In the genomic region with DNA sequence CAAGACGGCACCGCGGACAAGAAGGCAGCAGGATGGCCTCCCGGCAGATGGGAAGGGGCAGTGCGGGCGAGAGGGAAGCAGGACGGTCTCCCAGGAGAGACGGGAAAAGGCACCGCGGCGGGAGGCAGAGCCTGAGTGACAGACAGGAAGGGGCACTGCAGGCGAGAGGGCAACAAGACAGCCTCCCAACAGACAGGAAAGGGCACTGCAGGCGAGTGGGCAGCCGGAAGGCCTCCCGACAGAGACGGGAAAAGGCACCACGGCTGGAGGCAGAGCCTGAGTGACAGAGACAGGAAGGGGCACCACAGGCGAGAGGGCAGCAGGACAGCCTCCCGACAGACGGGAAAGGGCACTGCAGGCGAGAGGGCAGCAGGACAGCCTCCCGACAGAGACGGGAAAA, we compare ENCODE assay signal across 16 cellular contexts. TPM values are rescaled to one million over a fixed set of nuclear protein-coding genes. Genes with fewer than 3 reads are reported as not detected.
DNase-seq lines count a peak whose midpoint lies in the region; ATAC-seq and TF ChIP-seq lines count a peak whose summit lies in the region.
"Had no signal": no experiment of that assay in that cellular context is flagged by ENCODE, and none has a peak within 500 bp of the region (broad histone marks: within the 10 kb centered on the region; RNA-seq: fewer than 3 reads in every experiment).

No MANE protein-coding gene starts in this region.

- no peak for ATAC-seq in natural killer cell
- ATAC-seq in natural killer cell treated with Interleukin-12 subunit alpha and Interleukin-12 subunit beta and Interleukin-15 and Interleukin-18, amount 100 ng/mL, for 72 hours, result no peak
- ATAC-seq in HG03175 (IDR thresholded peaks at IDR 0.05; ENCODE audit: unreplicated experiment), result no peak

- DNase-seq in T-helper 1 cell, result no peak
- DNase-seq in natural killer cell, result no peak
- no peak for DNase-seq in natural killer cell treated with Interleukin-12 subunit alpha and Interleukin-12 subunit beta and Interleukin-15 and Interleukin-18, amount 100 ng/mL, for 72 hours (ENCODE audit: low spot score)
- DNase-seq in immature natural killer cell, result no peak
- DNase-seq in T-helper 2 cell, result no peak
- no peak for DNase-seq in AML-193 (lab: John Stamatoyannopoulos, UW)
- DNase-seq: C1 segment of cervical spinal cord, DMS53, MV-4-11, NCI-H1417 treated with DMSO at 0.1 percent for 48 hours, NCI-H2029, NCI-H2171 treated with DMSO at 0.1 percent for 48 hours, Peyer's patch, Right ventricle myocardium superior had no signal

- H3K36me3 Mint-ChIP-seq in T-helper 1 cell treated with Interleukin-12 subunit alpha and Interleukin-12 subunit beta and Interleukin-4 antibody, amounts not matched to agents 30 μg/mL and 1 μg/mL, for 36 hours (ENCODE audit: low read depth), result peaks cover 42% of the 10 kb centered on the region
- peaks cover 30% of the 10 kb centered on the region for H3K36me3 Mint-ChIP-seq in natural killer cell
- peaks cover 11% of the 10 kb centered on the region for H3K36me3 Mint-ChIP-seq in natural killer cell treated with Interleukin-12 subunit alpha and Interleukin-12 subunit beta and Interleukin-15 and Interleukin-18, amount 100 ng/mL, for 72 hours
- H3K36me3 Mint-ChIP-seq in immature natural killer cell, result peaks cover 19 to 41% (median 26%) of the 10 kb centered on the region in 3 donors

- no peak for TF ChIP-seq CTCF in natural killer cell (IDR thresholded peaks at IDR 0.05)

- H3K9me3 Mint-ChIP-seq in T-helper 1 cell treated with Interleukin-12 subunit alpha and Interleukin-12 subunit beta and Interleukin-4 antibody, amounts not matched to agents 30 μg/mL and 1 μg/mL, for 36 hours, result no peaks in the 10 kb centered on the region
- no peaks in the 10 kb centered on the region for H3K9me3 Mint-ChIP-seq in natural killer cell
- H3K9me3 Mint-ChIP-seq in natural killer cell treated with Interleukin-12 subunit alpha and Interleukin-12 subunit beta and Interleukin-15 and Interleukin-18, amount 100 ng/mL, for 72 hours, result no peaks in the 10 kb centered on the region
- peaks cover 0 to 2% (median 0%) of the 10 kb centered on the region in 6 donors for H3K9me3 Mint-ChIP-seq in immature natural killer cell

- intact Hi-C loops in natural killer cell (cut with micrococcal nuclease), result no loop called here

- peaks cover 13% of the 10 kb centered on the region for H3K4me1 Mint-ChIP-seq in T-helper 1 cell treated with Interleukin-12 subunit alpha and Interleukin-12 subunit beta and Interleukin-4 antibody, amounts not matched to agents 30 μg/mL and 1 μg/mL, for 36 hours (ENCODE audit: low read depth)
- peaks cover 31 to 48% of the 10 kb centered on the region in 2 donors for H3K4me1 Mint-ChIP-seq in natural killer cell
- H3K4me1 Mint-ChIP-seq in natural killer cell treated with Interleukin-12 subunit alpha and Interleukin-12 subunit beta and Interleukin-15 and Interleukin-18, amount 100 ng/mL, for 72 hours (ENCODE audit: low read depth in 2 of 2), result peaks cover 5 to 22% of the 10 kb centered on the region in 2 donors
- peaks cover 29 to 65% of the 10 kb centered on the region in 2 donors for H3K4me1 Mint-ChIP-seq in immature natural killer cell

- H3K27me3 Mint-ChIP-seq in T-helper 1 cell treated with Interleukin-12 subunit alpha and Interleukin-12 subunit beta and Interleukin-4 antibody, amounts not matched to agents 30 μg/mL and 1 μg/mL, for 36 hours (ENCODE audit: low read depth), result no peaks in the 10 kb centered on the region
- no peaks in the 10 kb centered on the region for H3K27me3 Mint-ChIP-seq in natural killer cell (ENCODE audit: low read depth in 2 of 2)
- H3K27me3 Mint-ChIP-seq in natural killer cell treated with Interleukin-12 subunit alpha and Interleukin-12 subunit beta and Interleukin-15 and Interleukin-18, amount 100 ng/mL, for 72 hours, result no peaks in the 10 kb centered on the region
- peaks cover under 1 to 19% (median 9%) of the 10 kb centered on the region in 3 donors for H3K27me3 Mint-ChIP-seq in immature natural killer cell (ENCODE audit: low read depth in 3 of 3)

- H3K4me3 Mint-ChIP-seq in T-helper 1 cell treated with Interleukin-12 subunit alpha and Interleukin-12 subunit beta and Interleukin-4 antibody, amounts not matched to agents 30 μg/mL and 1 μg/mL, for 36 hours, result no peak overlapping the region
- peak overlapping the region; percentile 5 for H3K4me3 Mint-ChIP-seq in natural killer cell
- H3K4me3 Mint-ChIP-seq in natural killer cell treated with Interleukin-12 subunit alpha and Interleukin-12 subunit beta and Interleukin-15 and Interleukin-18, amount 100 ng/mL, for 72 hours, result no peak overlapping the region
- H3K4me3 Mint-ChIP-seq in immature natural killer cell, result peak overlapping the region in 2 of 5 donors; percentile 2 to 30

- peak overlapping the region; percentile 27 for H3K27ac Mint-ChIP-seq in T-helper 1 cell treated with Interleukin-12 subunit alpha and Interleukin-12 subunit beta and Interleukin-4 antibody, amounts not matched to agents 30 μg/mL and 1 μg/mL, for 36 hours
- peak overlapping the region; percentile 57 to 70 for H3K27ac Mint-ChIP-seq in natural killer cell
- no peak overlapping the region for H3K27ac Mint-ChIP-seq in natural killer cell treated with Interleukin-12 subunit alpha and Interleukin-12 subunit beta and Interleukin-15 and Interleukin-18, amount 100 ng/mL, for 72 hours
- peak overlapping the region in 5 of 6 donors; percentile 69 to 85 (median 73) for H3K27ac Mint-ChIP-seq in immature natural killer cell

RNA-seq across cellular contexts. Expression of a gene that starts 32.6 kb away (rescaled TPM):
- 100 to 1,000 TPM; 137 to 163 (median 160) TPM for total RNA-seq in natural killer cell
- 10 to 100 TPM; 24.4 to 31.8 TPM for total RNA-seq in natural killer cell treated with Interleukin-12 subunit alpha and Interleukin-12 subunit beta and Interleukin-15 and Interleukin-18, amount 100 ng/mL, for 72 hours
- polyA plus RNA-seq in immature natural killer cell, result 10 to 100 TPM; 70.1 to 95.7 (median 84.0) TPM

RNA-seq across cellular contexts. Expression of a gene that starts 59.7 kb away (rescaled TPM):
- total RNA-seq in natural killer cell, result 10 to 100 TPM; 19.9 to 25.5 (median 20.1) TPM
- 10 to 100 TPM; 11.8 to 13.2 TPM for total RNA-seq in natural killer cell treated with Interleukin-12 subunit alpha and Interleukin-12 subunit beta and Interleukin-15 and Interleukin-18, amount 100 ng/mL, for 72 hours
- polyA plus RNA-seq in immature natural killer cell, result 10 to 100 TPM in 2 of 3 donors, 1 to 10 TPM in 1; 2.8 to 29.8 (median 28.7) TPM

Comparison
In these comparisons a context has a peak if more than half of its experiments do, and no peak if none do; other contexts are left out.
1. H3K27ac Mint-ChIP-seq: peak in T-helper 1 cell treated with Interleukin-12 subunit alpha and Interleukin-12 subunit beta and Interleukin-4 antibody, amounts not matched to agents 30 μg/mL and 1 μg/mL, for 36 hours (single experiment), natural killer cell (2 of 2) and immature natural killer cell (5 of 6); none in natural killer cell treated with Interleukin-12 subunit alpha and Interleukin-12 subunit beta and Interleukin-15 and Interleukin-18, amount 100 ng/mL, for 72 hours (0 of 2).
2. RNA of a gene that starts 32.6 kb away (total RNA-seq): 137 to 163 TPM in natural killer cell; 24.4 to 31.8 TPM in natural killer cell treated with Interleukin-12 subunit alpha and Interleukin-12 subunit beta and Interleukin-15 and Interleukin-18, amount 100 ng/mL, for 72 hours; every median in the first group is over 4 times any median in the second.